Comparison of ENCODE assay signal across 8 cellular contexts in genomic region chr11:95067042-95067827, GRCh38. TPM values are rescaled to one million over a fixed set of nuclear protein-coding genes. Genes with fewer than 3 reads are reported as not detected.
DNase-seq lines count a peak whose midpoint lies in the region; ATAC-seq and TF ChIP-seq lines count a peak whose summit lies in the region.

No MANE protein-coding gene starts in this region.

- peak; percentile 43 for ATAC-seq in GM18508 (IDR thresholded peaks at IDR 0.05; ENCODE audit: insufficient read depth, unreplicated experiment)
- peak; percentile 70 for ATAC-seq in HG03025 (IDR thresholded peaks at IDR 0.05; ENCODE audit: low FRiP score, unreplicated experiment)
- peak; percentile 71 for ATAC-seq in activated B cell treated with CpG ODN at 0.5 μM for 24 hours (ENCODE audit: low read depth)
- peak; percentile 59 for ATAC-seq in central memory CD8-positive, alpha-beta T cell (replicated peaks; ENCODE audit: extremely low read depth, poor library complexity, severe bottlenecking)

- CTCF ChIA-PET in activated B cell treated with CpG ODN at 0.5 μM for 24 hours (lab: Charles Lee), result interaction anchor here (0.7 to 9.4 kb wide), 9 partner anchors 9 to 772 kb away, joined by 3 to 138 read pairs (median 6); partner anchors contain the start of genes CWC15, ENDOD1 and KDM4D

- peaks cover 22% of the 10 kb centered on the region for H3K36me3 Mint-ChIP-seq in activated B cell treated with CpG ODN at 0.5 μM for 24 hours (ENCODE audit: low read depth)
- peaks cover 13% of the 10 kb centered on the region for H3K36me3 Mint-ChIP-seq in central memory CD8-positive, alpha-beta T cell (ENCODE audit: insufficient read depth)

- H3K4me3 ChIP-seq in kidney epithelial cell (ENCODE audit: low read depth, low read length), result peak overlapping the region; percentile 64

- peaks cover 29% of the 10 kb centered on the region for H3K4me1 Mint-ChIP-seq in activated B cell treated with CpG ODN at 0.5 μM for 24 hours
- H3K4me1 Mint-ChIP-seq in central memory CD8-positive, alpha-beta T cell, result peaks cover 29% of the 10 kb centered on the region

- peak overlapping the region; percentile 99 for H3K27ac Mint-ChIP-seq in activated B cell treated with CpG ODN at 0.5 μM for 24 hours
- peak overlapping the region; percentile 96 for H3K27ac Mint-ChIP-seq in central memory CD8-positive, alpha-beta T cell (ENCODE audit: low read depth)

- DNase-seq in NCI-H2107 treated with DMSO at 0.1 percent for 48 hours (lab: John Stamatoyannopoulos, UW; ENCODE audit: unreplicated experiment) (peak; percentile 61), activated B cell treated with CpG ODN at 0.5 μM for 24 hours (peak; percentile 76), kidney epithelial cell (ENCODE audit: low read depth) (no peak)
- peak; percentile 55 to 59 for DNase-seq in central memory CD8-positive, alpha-beta T cell (ENCODE audit: low spot score in 2 of 2)
- DNase-seq in stimulated activated CD4-positive, alpha-beta T cell treated with anti-CD3 and anti-CD28 coated beads, Interleukin-1b, Interleukin-23, amount 100 ng/mL, for 1 hour (ENCODE audit: low read depth in 2 of 2), result peak; percentile 25 to 49

- no peaks in the 10 kb centered on the region for H3K27me3 Mint-ChIP-seq in activated B cell treated with CpG ODN at 0.5 μM for 24 hours
- no peaks in the 10 kb centered on the region for H3K27me3 Mint-ChIP-seq in central memory CD8-positive, alpha-beta T cell

- H3K27ac ChIP-seq in 22Rv1, result peak overlapping the region; percentile 95

- intact Hi-C loops in activated B cell treated with CpG ODN at 0.5 μM for 24 hours (cut with micrococcal nuclease), result loop anchor here (1.0 to 10.0 kb wide), 8 partner anchors 40 to 1325 kb away; partner anchors contain the start of genes CWC15, FUT4, JRKL and KDM4D

- no peaks in the 10 kb centered on the region for H3K27me3 ChIP-seq in kidney epithelial cell (ENCODE audit: control insufficient read depth, insufficient read depth, low read length)

- POLR2A ChIA-PET in activated B cell treated with CpG ODN at 0.5 μM for 24 hours (lab: Charles Lee), result interaction anchor here (0.6 to 4.9 kb wide), 31 partner anchors 9 to 1326 kb away, joined by 3 to 89 read pairs (median 6); partner anchors contain the start of genes C11orf54, CEP57, CWC15 and ENDOD1

- TF ChIP-seq CTCF in 22Rv1 (IDR thresholded peaks at IDR 0.05) (peak; percentile 57), activated B cell treated with CpG ODN at 0.5 μM for 24 hours (IDR thresholded peaks at IDR 0.05) (no peak), kidney epithelial cell (IDR thresholded peaks at IDR 0.05; ENCODE audit: insufficient read depth, low read length, poor library complexity, severe bottlenecking) (peak; percentile 63)

- no peaks in the 10 kb centered on the region for H3K36me3 ChIP-seq in kidney epithelial cell (ENCODE audit: control insufficient read depth, insufficient read depth, low read length)

- peak overlapping the region; percentile 93 for H3K4me3 Mint-ChIP-seq in activated B cell treated with CpG ODN at 0.5 μM for 24 hours
- peak overlapping the region; percentile 97 for H3K4me3 Mint-ChIP-seq in central memory CD8-positive, alpha-beta T cell

- no peaks in the 10 kb centered on the region for H3K9me3 Mint-ChIP-seq in activated B cell treated with CpG ODN at 0.5 μM for 24 hours
- H3K9me3 Mint-ChIP-seq in central memory CD8-positive, alpha-beta T cell, result no peaks in the 10 kb centered on the region

RNA-seq across cellular contexts. Expression of gene SRSF8, which starts 0.5 kb away (rescaled TPM):
- total RNA-seq in activated B cell treated with CpG ODN at 0.5 μM for 24 hours, result 40.6 and 46.8 TPM in 2 replicates
- 34.2 and 39.8 TPM in 2 replicates for total RNA-seq in kidney epithelial cell

RNA-seq across cellular contexts. Expression of gene KDM4F, which starts 18.0 kb away (rescaled TPM):
- not detected in 2 replicates for total RNA-seq in activated B cell treated with CpG ODN at 0.5 μM for 24 hours
- total RNA-seq in kidney epithelial cell, result not detected in 2 replicates

RNA-seq across cellular contexts. Expression of gene ENDOD1, which starts 22.4 kb away (rescaled TPM):
- total RNA-seq in activated B cell treated with CpG ODN at 0.5 μM for 24 hours (9.5 and 9.8 TPM in 2 replicates), kidney epithelial cell (33.1 and 38.4 TPM in 2 replicates)

RNA-seq across cellular contexts. Expression of gene KDM4E, which starts 42.2 kb away (rescaled TPM):
- total RNA-seq in activated B cell treated with CpG ODN at 0.5 μM for 24 hours (not detected in 2 replicates), kidney epithelial cell (not detected in 2 replicates)
